Comparison of ENCODE assay signal across 11 cellular contexts in genomic region chr6:157813757-157814455, GRCh38. TPM values are rescaled to one million over a fixed set of nuclear protein-coding genes. Genes with fewer than 3 reads are reported as not detected.
DNase-seq lines count a peak whose midpoint lies in the region; TF ChIP-seq lines count a peak whose summit lies in the region.
"Had no signal": no experiment of that assay in that cellular context is flagged by ENCODE, and none has a peak within 500 bp of the region (broad histone marks: within the 10 kb centered on the region; RNA-seq: fewer than 3 reads in every experiment).

No MANE protein-coding gene starts in this region.

- H3K4me3 ChIP-seq in ascending aorta (no peak overlapping the region), stomach smooth muscle (ENCODE audit: low read length in 2 of 2) (peak overlapping the region in 1 of 2 donors; percentile 30)
- no peak overlapping the region for H3K4me3 ChIP-seq in CD4-positive, alpha-beta memory T cell (ENCODE audit: low read length in 2 of 2)

- H3K27me3 Mint-ChIP-seq in CD4-positive, alpha-beta memory T cell: no peaks in the 10 kb centered on the region

- TF ChIP-seq CTCF in ascending aorta (IDR thresholded peaks at IDR 0.05): no peak

- H3K27ac ChIP-seq in ascending aorta (peak overlapping the region; percentile 79 to 81), stomach smooth muscle (ENCODE audit: low read length) (peak overlapping the region; percentile 56)
- no peak overlapping the region for H3K27ac ChIP-seq in CD4-positive, alpha-beta memory T cell (ENCODE audit: low read depth, low read length)
- H3K27ac ChIP-seq: parathyroid adenoma had no signal

- H3K27me3 ChIP-seq in ascending aorta (no peaks in the 10 kb centered on the region), stomach smooth muscle (ENCODE audit: control insufficient read depth in 1 of 2, insufficient read depth in 2 of 2, low read length in 2 of 2) (no peaks in the 10 kb centered on the region)
- H3K27me3 ChIP-seq in CD4-positive, alpha-beta memory T cell (ENCODE audit: insufficient read depth, low read length): no peaks in the 10 kb centered on the region

- intact Hi-C loops in ascending aorta (cut with DNase I): no loop called here
- intact Hi-C loops in CD4-positive, alpha-beta memory T cell (cut with micrococcal nuclease): no loop called here

- H3K36me3 Mint-ChIP-seq in CD4-positive, alpha-beta memory T cell: no peaks in the 10 kb centered on the region

- H3K36me3 ChIP-seq in ascending aorta (no peaks in the 10 kb centered on the region), stomach smooth muscle (ENCODE audit: control insufficient read depth in 2 of 2, insufficient read depth in 2 of 2, low read length in 2 of 2) (no peaks in the 10 kb centered on the region)
- no peaks in the 10 kb centered on the region for H3K36me3 ChIP-seq in CD4-positive, alpha-beta memory T cell (ENCODE audit: insufficient read depth, low read length)

- POLR2A ChIA-PET in CD4-positive, alpha-beta memory T cell (lab: Charles Lee; ENCODE audit: partially characterized antibody): no interaction called here

- DNase-seq in H4 (ENCODE audit: low spot score) (peak; percentile 59), ascending aorta (ENCODE audit: low spot score in 2 of 2) (no peak), iris pigment epithelial cell (ENCODE audit: low read depth) (peak; percentile 64), 8988T (no peak), NCI-H345 (lab: John Stamatoyannopoulos, UW) (no peak), activated T-cell treated with anti-CD3 and anti-CD28 coated beads for 4 hours (no peak)
- DNase-seq in CD4-positive, alpha-beta memory T cell: no peak
- DNase-seq: activated naive CD4-positive, alpha-beta T cell; stimulated activated naive CD4-positive, alpha-beta T cell treated with Interleukin-2 at 50 U/mL for 16 hours had no signal

- peak overlapping the region in 1 of 8 donors; percentile 38 for H3K4me3 Mint-ChIP-seq in CD4-positive, alpha-beta memory T cell

- H3K9ac ChIP-seq in stomach smooth muscle (ENCODE audit: low read length in 2 of 2): no peak overlapping the region
- H3K9ac ChIP-seq: parathyroid adenoma had no signal

- CTCF ChIA-PET in CD4-positive, alpha-beta memory T cell (lab: Charles Lee; ENCODE audit: partially characterized antibody): interaction anchor here (1.3 kb wide), 1 partner anchor 57 kb away, joined by 3 read pairs; no protein-coding TSS in a partner anchor

- H3K27ac Mint-ChIP-seq in CD4-positive, alpha-beta memory T cell: peak overlapping the region in 1 of 7 donors; percentile 23

- H3K4me1 ChIP-seq in ascending aorta (peaks cover 14 to 23% of the 10 kb centered on the region in 2 donors), stomach smooth muscle (ENCODE audit: control insufficient read depth, insufficient read depth, low read length) (peaks cover 5% of the 10 kb centered on the region)
- peaks cover 12% of the 10 kb centered on the region for H3K4me1 ChIP-seq in CD4-positive, alpha-beta memory T cell (ENCODE audit: insufficient read depth, low read length)
- H3K4me1 ChIP-seq: parathyroid adenoma had no signal

- peaks cover 0 to 9% (median 4%) of the 10 kb centered on the region in 8 donors for H3K9me3 Mint-ChIP-seq in CD4-positive, alpha-beta memory T cell

- H3K9me3 ChIP-seq in ascending aorta: no peaks in the 10 kb centered on the region
- H3K9me3 ChIP-seq in stomach smooth muscle (ENCODE audit: control insufficient read depth in 2 of 2, low read length in 2 of 2): no peaks in the 10 kb centered on the region
- no peaks in the 10 kb centered on the region for H3K9me3 ChIP-seq in CD4-positive, alpha-beta memory T cell (ENCODE audit: control insufficient read depth in 1 of 2, low read length in 2 of 2)

- H3K4me1 Mint-ChIP-seq in CD4-positive, alpha-beta memory T cell: peaks cover 4 to 18% (median 11%) of the 10 kb centered on the region in 4 donors

RNA-seq across cellular contexts. Expression of gene SNX9, which starts 9.1 kb away (rescaled TPM):
- total RNA-seq in H4 (2014; rRNA removed; shearing (Covaris generic)): 15.6 and 18.2 TPM in 2 replicates
- total RNA-seq in ascending aorta: 55.2 TPM
- 10 to 100 TPM; 21.5 to 21.9 TPM for total RNA-seq in CD4-positive, alpha-beta memory T cell
- polyA plus RNA-seq in CD4-positive, alpha-beta memory T cell: 10 to 100 TPM; 12.9 to 19.4 TPM

Comparison
In these comparisons a context has a peak if more than half of its experiments do, and no peak if none do; other contexts are left out.
1. DNase-seq: peak in H4 (single experiment) and iris pigment epithelial cell (single experiment); none in ascending aorta (0 of 2), 8988T (single experiment), CD4-positive, alpha-beta memory T cell (0 of 5), NCI-H345 (single experiment) and activated T-cell treated with anti-CD3 and anti-CD28 coated beads for 4 hours (single experiment).